ENCODE assay signal across 29 cellular contexts in genomic region chr9:647522-647921, GRCh38.
"Had no signal": no experiment of that assay in that cellular context is flagged by ENCODE, and none has a peak within 500 bp of the region (broad histone marks: within the 10 kb centered on the region; RNA-seq: fewer than 3 reads in every experiment).

No MANE protein-coding gene starts in this region.

- H3K27ac ChIP-seq: adrenal gland had no signal

- H3K36me3 Mint-ChIP-seq: activated naive CD4-positive, alpha-beta T cell treated with anti-CD3 and anti-CD28 coated beads, Interleukin-2, amount 10 ng/mL, durations not matched to agents 7 days and 5 days; activated naive CD8-positive, alpha-beta T cell treated with anti-CD3 and anti-CD28 coated beads, Interleukin-2, amount 10 ng/mL, durations not matched to agents 7 days and 5 days; brain; IgD-negative memory B cell had no signal

- FAIRE-seq: RCC 7860, TTC549 had no signal

- H3K27ac Mint-ChIP-seq: activated B cell treated with CpG ODN at 0.5 μM for 24 hours; activated CD4-positive, alpha-beta T cell treated with anti-CD3 and anti-CD28 coated beads, Interleukin-2, amount 10 ng/mL, durations not matched to agents 24 days and 14 days; activated naive CD4-positive, alpha-beta T cell treated with anti-CD3 and anti-CD28 coated beads, Interleukin-2, amount 10 ng/mL, durations not matched to agents 7 days and 5 days; activated naive CD8-positive, alpha-beta T cell treated with anti-CD3 and anti-CD28 coated beads, Interleukin-2, amount 10 ng/mL, durations not matched to agents 7 days and 5 days; brain; IgD-negative memory B cell; T-cell had no signal

- H3K9me3 Mint-ChIP-seq: activated B cell treated with CpG ODN at 0.5 μM for 24 hours; activated CD4-positive, alpha-beta T cell treated with anti-CD3 and anti-CD28 coated beads, Interleukin-2, amount 10 ng/mL, durations not matched to agents 24 days and 14 days; activated naive CD4-positive, alpha-beta T cell treated with anti-CD3 and anti-CD28 coated beads, Interleukin-2, amount 10 ng/mL, durations not matched to agents 7 days and 5 days; activated naive CD8-positive, alpha-beta T cell treated with anti-CD3 and anti-CD28 coated beads, Interleukin-2, amount 10 ng/mL, durations not matched to agents 7 days and 5 days; activated T-cell treated with anti-CD3 and anti-CD28 coated beads, Interleukin-2, amount 50 U/mL, for 4 hours; brain; IgD-negative memory B cell; T-cell had no signal

- H3K9me3 ChIP-seq: adrenal gland, MG63 had no signal

- H3K27me3 Mint-ChIP-seq: activated B cell treated with CpG ODN at 0.5 μM for 24 hours; activated CD4-positive, alpha-beta T cell treated with anti-CD3 and anti-CD28 coated beads, Interleukin-2, amount 10 ng/mL, durations not matched to agents 24 days and 14 days; activated naive CD4-positive, alpha-beta T cell treated with anti-CD3 and anti-CD28 coated beads, Interleukin-2, amount 10 ng/mL, durations not matched to agents 7 days and 5 days; activated naive CD8-positive, alpha-beta T cell treated with anti-CD3 and anti-CD28 coated beads, Interleukin-2, amount 10 ng/mL, durations not matched to agents 7 days and 5 days; brain; IgD-negative memory B cell; T-cell had no signal

- H3K36me3 ChIP-seq: adrenal gland had no signal

- H3K4me3 Mint-ChIP-seq: activated B cell treated with CpG ODN at 0.5 μM for 24 hours; activated CD4-positive, alpha-beta T cell treated with anti-CD3 and anti-CD28 coated beads, Interleukin-2, amount 10 ng/mL, durations not matched to agents 24 days and 14 days; activated naive CD4-positive, alpha-beta T cell treated with anti-CD3 and anti-CD28 coated beads, Interleukin-2, amount 10 ng/mL, durations not matched to agents 7 days and 5 days; activated naive CD8-positive, alpha-beta T cell treated with anti-CD3 and anti-CD28 coated beads, Interleukin-2, amount 10 ng/mL, durations not matched to agents 7 days and 5 days; activated T-cell treated with anti-CD3 and anti-CD28 coated beads, Interleukin-2, amount 50 U/mL, for 4 hours; brain; IgD-negative memory B cell; T-cell had no signal

- DNase-seq: activated B cell treated with CpG ODN at 0.5 μM for 24 hours; activated CD4-positive, alpha-beta T cell treated with anti-CD3 and anti-CD28 coated beads for 1 hour; activated CD4-positive, alpha-beta T cell treated with anti-CD3 and anti-CD28 coated beads, Interleukin-2, amount 10 ng/mL, durations not matched to agents 24 days and 14 days; activated CD4-positive, alpha-beta T cell treated with anti-CD3 and anti-CD28 coated beads, Interleukin-2, amount 50 U/mL, for 48 hours; activated CD8-positive, alpha-beta memory T cell treated with anti-CD3 and anti-CD28 coated beads for 24 hours; activated gamma-delta T cell treated with Interleukin-2 at 50 U/mL for 16 hours; activated naive CD4-positive, alpha-beta T cell treated with anti-CD3 and anti-CD28 coated beads, Interleukin-2, amount 10 ng/mL, durations not matched to agents 7 days and 5 days; activated naive CD8-positive, alpha-beta T cell treated with anti-CD3 and anti-CD28 coated beads, Interleukin-2, amount 10 ng/mL, durations not matched to agents 7 days and 5 days; activated T-cell treated with anti-CD3 and anti-CD28 coated beads, Interleukin-2, amount 50 U/mL, for 4 hours; adrenal gland; anterior cingulate cortex; KG1; MG63; MV-4-11; NCI-H1105; NCI-H1436; NCI-H1694 treated with DMSO at 0.1 percent for 48 hours; NCI-H2029 treated with DMSO at 0.1 percent for 48 hours; NCI-H510A treated with DMSO at 0.1 percent for 48 hours; NCI-H69; PC-3; SIG-M5; T-cell; T-helper 2 cell; T1000 had no signal

- H3K27me3 ChIP-seq: adrenal gland, MG63 had no signal

- H3K4me3 ChIP-seq: adrenal gland, MG63 had no signal

- ATAC-seq: activated T-cell treated with anti-CD3 and anti-CD28 coated beads, Interleukin-2, amount 50 U/mL, for 4 hours; PC-3; T-cell had no signal
